9 cellular contexts compared by ENCODE assay signal in genomic region chr17:76868669-76869208, GRCh38. TPM values are rescaled to one million over a fixed set of nuclear protein-coding genes. Genes with fewer than 3 reads are reported as not detected.
DNase-seq lines count a peak whose midpoint lies in the region; ATAC-seq and TF ChIP-seq lines count a peak whose summit lies in the region.
"Had no signal": no experiment of that assay in that cellular context is flagged by ENCODE, and none has a peak within 500 bp of the region (broad histone marks: within the 10 kb centered on the region; RNA-seq: fewer than 3 reads in every experiment).

No MANE protein-coding gene starts in this region.

- DNase-seq in T-helper 1 cell (no peak), WERI-Rb-1 (no peak), right cardiac atrium (no peak), occipital lobe (lab: John Stamatoyannopoulos, UW) (no peak), SJCRH30 (no peak)

- no peaks in the 10 kb centered on the region for H3K9me3 Mint-ChIP-seq in T-helper 1 cell treated with Interleukin-12 subunit alpha and Interleukin-12 subunit beta and Interleukin-4 antibody, amounts not matched to agents 30 μg/mL and 1 μg/mL, for 36 hours

- H3K27me3 ChIP-seq in WERI-Rb-1 (ENCODE audit: insufficient read depth, low read depth, severe bottlenecking), result no peaks in the 10 kb centered on the region
- H3K27me3 ChIP-seq in right cardiac atrium (ENCODE audit: control insufficient read depth, insufficient read depth), result no peaks in the 10 kb centered on the region
- peaks cover 21 to 61% (median 52%) of the 10 kb centered on the region in 5 donors for H3K27me3 ChIP-seq in subcutaneous abdominal adipose tissue (ENCODE audit: control insufficient read depth in 5 of 5, insufficient read depth in 4 of 5, low read length in 5 of 5)
- H3K27me3 ChIP-seq in SJCRH30, result peaks cover 14% of the 10 kb centered on the region; the same call in 1 of the 2 replicates

- H3K4me3 Mint-ChIP-seq in T-helper 1 cell treated with Interleukin-12 subunit alpha and Interleukin-12 subunit beta and Interleukin-4 antibody, amounts not matched to agents 30 μg/mL and 1 μg/mL, for 36 hours, result peak overlapping the region; percentile 73

- H3K9me3 ChIP-seq in WERI-Rb-1 (ENCODE audit: severe bottlenecking), result peaks cover 2% of the 10 kb centered on the region
- H3K9me3 ChIP-seq in right cardiac atrium (ENCODE audit: control insufficient read depth, low read length), result no peaks in the 10 kb centered on the region
- H3K9me3 ChIP-seq in subcutaneous abdominal adipose tissue (ENCODE audit: control insufficient read depth in 5 of 5, low read length in 5 of 5), result no peaks in the 10 kb centered on the region
- H3K9me3 ChIP-seq in SJCRH30 (replicated peaks), result no peaks in the 10 kb centered on the region
- H3K9me3 ChIP-seq: thyroid gland had no signal

- under 1% methylated on average over 68 of the region's 68 CpGs for WGBS in right cardiac atrium

- H3K9ac ChIP-seq in subcutaneous abdominal adipose tissue (ENCODE audit: low read length in 5 of 5), result peak overlapping the region in 1 of 5 donors; percentile 11

- H3K4me3 ChIP-seq in WERI-Rb-1 (ENCODE audit: low read depth, low read length) (peak overlapping the region; percentile 46), right cardiac atrium (ENCODE audit: low read length) (peak overlapping the region; percentile 56), subcutaneous abdominal adipose tissue (ENCODE audit: low read depth in 1 of 5, low read length in 5 of 5) (peak overlapping the region in 4 of 5 donors; percentile 29 to 62 (median 44)), SJCRH30 (no peak overlapping the region)
- H3K4me3 ChIP-seq: thyroid gland had no signal

- H3K27ac Mint-ChIP-seq in T-helper 1 cell treated with Interleukin-12 subunit alpha and Interleukin-12 subunit beta and Interleukin-4 antibody, amounts not matched to agents 30 μg/mL and 1 μg/mL, for 36 hours, result no peak overlapping the region

- no peaks in the 10 kb centered on the region for H3K36me3 Mint-ChIP-seq in T-helper 1 cell treated with Interleukin-12 subunit alpha and Interleukin-12 subunit beta and Interleukin-4 antibody, amounts not matched to agents 30 μg/mL and 1 μg/mL, for 36 hours (ENCODE audit: low read depth)

- peaks cover 12% of the 10 kb centered on the region for H3K36me3 ChIP-seq in WERI-Rb-1
- H3K36me3 ChIP-seq in subcutaneous abdominal adipose tissue (ENCODE audit: control insufficient read depth in 5 of 5, insufficient read depth in 5 of 5, low read length in 5 of 5), result no peaks in the 10 kb centered on the region
- no peaks in the 10 kb centered on the region for H3K36me3 ChIP-seq in SJCRH30
- H3K36me3 ChIP-seq: thyroid gland had no signal

- no peak for TF ChIP-seq CTCF in WERI-Rb-1 (IDR thresholded peaks at IDR 0.05; ENCODE audit: low read depth, low read length)

- peak overlapping the region; percentile 52 for H3K27ac ChIP-seq in WERI-Rb-1
- H3K27ac ChIP-seq in right cardiac atrium (ENCODE audit: low read length), result no peak overlapping the region
- H3K27ac ChIP-seq in subcutaneous abdominal adipose tissue (ENCODE audit: low read depth, low read length), result no peak overlapping the region
- H3K27ac ChIP-seq in SJCRH30, result no peak overlapping the region
- H3K27ac ChIP-seq: thyroid gland had no signal

- peaks cover 34% of the 10 kb centered on the region for H3K27me3 Mint-ChIP-seq in T-helper 1 cell treated with Interleukin-12 subunit alpha and Interleukin-12 subunit beta and Interleukin-4 antibody, amounts not matched to agents 30 μg/mL and 1 μg/mL, for 36 hours (ENCODE audit: low read depth)

- no peak for ATAC-seq in right cardiac atrium
- no peak for ATAC-seq in HG03520 (IDR thresholded peaks at IDR 0.05; ENCODE audit: unreplicated experiment)

- H3K4me1 ChIP-seq in right cardiac atrium (ENCODE audit: control insufficient read depth, insufficient read depth, low read length), result peaks cover 2% of the 10 kb centered on the region
- H3K4me1 ChIP-seq in subcutaneous abdominal adipose tissue (ENCODE audit: control insufficient read depth in 5 of 5, insufficient read depth in 5 of 5, low read length in 5 of 5), result peaks cover 0 to 20% (median 11%) of the 10 kb centered on the region in 5 donors
- H3K4me1 ChIP-seq in SJCRH30, result peaks cover 30% of the 10 kb centered on the region

- peaks cover 11% of the 10 kb centered on the region for H3K4me1 Mint-ChIP-seq in T-helper 1 cell treated with Interleukin-12 subunit alpha and Interleukin-12 subunit beta and Interleukin-4 antibody, amounts not matched to agents 30 μg/mL and 1 μg/mL, for 36 hours (ENCODE audit: low read depth)

- intact Hi-C loops in right cardiac atrium (cut with DNase I), result loop anchor here (2.0 to 10.0 kb wide), 6 partner anchors 184 to 386 kb away; no protein-coding TSS in a partner anchor

RNA-seq across cellular contexts. Expression of gene MGAT5B, which starts 0.5 kb away (rescaled TPM):
- total RNA-seq in right cardiac atrium (under 1 TPM in 1 of 4 donors, not detected in 3; 0.12 TPM), occipital lobe (23.7 TPM)
- polyA plus RNA-seq in right cardiac atrium, result 0.05 TPM
- 0.35 and 1.2 TPM in 2 replicates for total RNA-seq in SJCRH30 (2014; rRNA removed; shearing (Covaris generic))

Comparison
In these comparisons a context has a peak if more than half of its experiments do, and no peak if none do; other contexts are left out.
1. RNA of gene MGAT5B, which starts 0.5 kb away (total RNA-seq): 23.7 TPM in occipital lobe (single experiment); 0.35 to 1.2 TPM in SJCRH30 and 0.12 TPM in right cardiac atrium; every median in the first group is over 10 times any median in the second.